ENCODE assay signal across 32 cellular contexts in genomic region chr1:11598461-11598860, GRCh38. TPM values are rescaled to one million over a fixed set of nuclear protein-coding genes. Genes with fewer than 3 reads are reported as not detected.
DNase-seq lines count a peak whose midpoint lies in the region; ATAC-seq and TF ChIP-seq lines count a peak whose summit lies in the region.
"Had no signal": no experiment of that assay in that cellular context is flagged by ENCODE, and none has a peak within 500 bp of the region (broad histone marks: within the 10 kb centered on the region; RNA-seq: fewer than 3 reads in every experiment).

No MANE protein-coding gene starts in this region.

- no peak for TF ChIP-seq RAD21 in IMR-90 (IDR thresholded peaks at IDR 0.05; ENCODE audit: low read length)

- no peak overlapping the region for H2BK15ac ChIP-seq in IMR-90 (ENCODE audit: low read depth, low read length)

- TF ChIP-seq CTCF in IMR-90 (conservative IDR thresholded peaks at IDR 0.05; ENCODE audit: low read depth, low read length) (no peak), osteoblast (IDR thresholded peaks at IDR 0.05; ENCODE audit: extremely low read depth, low read depth, low read length) (no peak)

- H3K9me3 Mint-ChIP-seq in activated CD4-positive, alpha-beta memory T cell treated with anti-CD3 and anti-CD28 coated beads, Interleukin-2, amount 10 ng/mL, durations not matched to agents 7 days and 5 days = no peaks in the 10 kb centered on the region
- H3K9me3 Mint-ChIP-seq: activated naive CD4-positive, alpha-beta T cell treated with anti-CD3 and anti-CD28 coated beads, Interleukin-2, amount 50 U/mL, for 72 hours; CD4-positive, CD25-positive, alpha-beta regulatory T cell; endodermal cell; memory B cell; nephron progenitor cell had no signal

- no peaks in the 10 kb centered on the region for H3K79me1 ChIP-seq in IMR-90 (ENCODE audit: low read depth in 1 of 2, low read length in 2 of 2)

- H3K4me2 ChIP-seq in IMR-90 (ENCODE audit: low read depth, low read length) = no peak overlapping the region
- H3K4me2 ChIP-seq in osteoblast (ENCODE audit: insufficient read depth, low read length) = no peak overlapping the region
- H3K4me2 ChIP-seq: smooth muscle cell had no signal

- H2BK5ac ChIP-seq in IMR-90 (ENCODE audit: low read depth, low read length, poor library complexity, severe bottlenecking) = no peak overlapping the region

- H4K20me1 ChIP-seq in IMR-90 (ENCODE audit: insufficient read depth, low read length) (no peaks in the 10 kb centered on the region), osteoblast (ENCODE audit: insufficient read depth, low read length) (no peaks in the 10 kb centered on the region)

- H3K79me2 ChIP-seq in osteoblast (ENCODE audit: insufficient read depth, low read length) = no peaks in the 10 kb centered on the region
- H3K79me2 ChIP-seq: parathyroid adenoma had no signal

- H3K4me1 ChIP-seq in IMR-90 (ENCODE audit: control insufficient read depth, insufficient read depth, low read length) (no peaks in the 10 kb centered on the region), osteoblast (ENCODE audit: insufficient read depth, low read length) (no peaks in the 10 kb centered on the region)
- H3K4me1 ChIP-seq: parathyroid adenoma, Peyer's patch, right atrium auricular region, testis had no signal

- H3K18ac ChIP-seq in IMR-90 (ENCODE audit: low read depth, low read length) = no peak overlapping the region

- H2BK20ac ChIP-seq in IMR-90 (ENCODE audit: low read depth, low read length) = no peak overlapping the region

- H3K4me3 ChIP-seq in IMR-90 (ENCODE audit: insufficient read depth, low read depth, low read length) = no peak overlapping the region
- no peak overlapping the region for H3K4me3 ChIP-seq in osteoblast (ENCODE audit: insufficient read depth, low read length)
- H3K4me3 ChIP-seq: esophagus muscularis mucosa, Peyer's patch, right atrium auricular region, smooth muscle cell, testis had no signal

- no peak overlapping the region for H4K5ac ChIP-seq in IMR-90 (ENCODE audit: low read depth, low read length)

- no peak overlapping the region for H2AK5ac ChIP-seq in IMR-90 (ENCODE audit: low read depth, low read length)

- peak; percentile 6 for DNase-seq in EL
- DNase-seq in IMR-90 = peak; percentile 10
- DNase-seq in dermis blood vessel endothelial cell = peak; percentile 38
- peak; percentile 91 for DNase-seq in osteoblast (ENCODE audit: insufficient read length, low spot score, missing footprints)
- DNase-seq in activated CD4-positive, alpha-beta memory T cell treated with anti-CD3 and anti-CD28 coated beads, Interleukin-2, amount 10 ng/mL, durations not matched to agents 7 days and 5 days = no peak
- no peak for DNase-seq in stimulated activated CD4-positive, alpha-beta T cell treated with anti-CD3 and anti-CD28 coated beads, Interleukin-2, amount 100 ng/mL, for 48 hours
- DNase-seq in RKO (ENCODE audit: low spot score) = no peak
- DNase-seq: activated CD4-positive, alpha-beta T cell treated with anti-CD3 and anti-CD28 coated beads for 4 hours; activated CD8-positive, alpha-beta memory T cell treated with anti-CD3 and anti-CD28 coated beads for 24 hours; AML-193; anterior cingulate cortex; caudate nucleus; CD4-positive, CD25-positive, alpha-beta regulatory T cell; DMS79 treated with DMSO at 0.1 percent for 48 hours; endodermal cell; hippocampal formation; NCI-H2107; NCI-H446; NCI-H774; nephron progenitor cell; Peyer's patch; stimulated activated naive CD8-positive, alpha-beta T cell treated with anti-CD3 and anti-CD28 coated beads, Interleukin-15, Interleukin-2, amounts not matched to agents 100 U/mL and 50 U/mL, for 24 hours; SW 1271; testis had no signal

- CTCF ChIA-PET in IMR-90 (lab: Yijun Ruan, JAX) = no interaction called here
- CTCF ChIA-PET in activated CD4-positive, alpha-beta memory T cell treated with anti-CD3 and anti-CD28 coated beads, Interleukin-2, amount 10 ng/mL, durations not matched to agents 7 days and 5 days (lab: Charles Lee) = no interaction called here

- no peaks in the 10 kb centered on the region for H3K4me1 Mint-ChIP-seq in activated CD4-positive, alpha-beta memory T cell treated with anti-CD3 and anti-CD28 coated beads, Interleukin-2, amount 10 ng/mL, durations not matched to agents 7 days and 5 days
- H3K4me1 Mint-ChIP-seq: memory B cell had no signal

- H3K36me3 Mint-ChIP-seq in activated CD4-positive, alpha-beta memory T cell treated with anti-CD3 and anti-CD28 coated beads, Interleukin-2, amount 10 ng/mL, durations not matched to agents 7 days and 5 days (ENCODE audit: low read depth) = no peaks in the 10 kb centered on the region
- H3K36me3 Mint-ChIP-seq: activated naive CD4-positive, alpha-beta T cell treated with anti-CD3 and anti-CD28 coated beads, Interleukin-2, amount 50 U/mL, for 72 hours; CD4-positive, CD25-positive, alpha-beta regulatory T cell; memory B cell had no signal

- in situ Hi-C loops in IMR-90 (cut with MboI; ENCODE audit: low sequenced_read_pairs) = no loop called here

- TF ChIP-seq POLR2A in IMR-90 (IDR thresholded peaks at IDR 0.05; ENCODE audit: low read depth, low read length) = no peak

- H3K4me3 Mint-ChIP-seq in activated CD4-positive, alpha-beta memory T cell treated with anti-CD3 and anti-CD28 coated beads, Interleukin-2, amount 10 ng/mL, durations not matched to agents 7 days and 5 days = no peak overlapping the region
- H3K4me3 Mint-ChIP-seq: CD4-positive, CD25-positive, alpha-beta regulatory T cell; endodermal cell; memory B cell; nephron progenitor cell had no signal

- H3K56ac ChIP-seq in IMR-90 (ENCODE audit: extremely low read depth, insufficient read depth, low read length) = no peak overlapping the region

- POLR2A ChIA-PET in IMR-90 (lab: Charles Lee; ENCODE audit: unreplicated experiment) = no interaction called here
- POLR2A ChIA-PET in activated CD4-positive, alpha-beta memory T cell treated with anti-CD3 and anti-CD28 coated beads, Interleukin-2, amount 10 ng/mL, durations not matched to agents 7 days and 5 days (lab: Charles Lee) = no interaction called here

- intact Hi-C loops in IMR-90 (cut with micrococcal nuclease) = no loop called here

- H3K9me1 ChIP-seq in IMR-90 (ENCODE audit: insufficient read depth, low read length) = no peaks in the 10 kb centered on the region

- no peak overlapping the region for H3K9ac ChIP-seq in IMR-90 (ENCODE audit: low read depth, low read length)
- H3K9ac ChIP-seq: parathyroid adenoma had no signal

- no peaks in the 10 kb centered on the region for H3K36me3 ChIP-seq in IMR-90 (ENCODE audit: control insufficient read depth, insufficient read depth, low read length)
- H3K36me3 ChIP-seq in osteoblast (ENCODE audit: insufficient read depth, low read length) = no peaks in the 10 kb centered on the region
- H3K36me3 ChIP-seq: esophagus muscularis mucosa, Peyer's patch, right atrium auricular region had no signal

- peaks cover 6% of the 10 kb centered on the region for H3K27me3 ChIP-seq in IMR-90 (ENCODE audit: control insufficient read depth, insufficient read depth, low read length)
- H3K27me3 ChIP-seq in osteoblast (ENCODE audit: insufficient read depth, low read length) = peaks cover 7% of the 10 kb centered on the region
- H3K27me3 ChIP-seq: Peyer's patch, right atrium auricular region, testis had no signal

- H3K4ac ChIP-seq in IMR-90 (ENCODE audit: low read depth, low read length) = no peak overlapping the region

- H3K27ac Mint-ChIP-seq in activated CD4-positive, alpha-beta memory T cell treated with anti-CD3 and anti-CD28 coated beads, Interleukin-2, amount 10 ng/mL, durations not matched to agents 7 days and 5 days = no peak overlapping the region
- H3K27ac Mint-ChIP-seq: activated naive CD4-positive, alpha-beta T cell treated with anti-CD3 and anti-CD28 coated beads, Interleukin-2, amount 50 U/mL, for 72 hours; CD4-positive, CD25-positive, alpha-beta regulatory T cell; endodermal cell; memory B cell; nephron progenitor cell had no signal

- dilution Hi-C loops in IMR-90 (cut with HindIII; ENCODE audit: low sequenced_read_pairs, unreplicated experiment) = no loop called here

- H2AFZ ChIP-seq in IMR-90 (replicated peaks; ENCODE audit: low read length, poor library complexity) (no peak overlapping the region), osteoblast (ENCODE audit: low read length) (no peak overlapping the region)
- H2AFZ ChIP-seq: parathyroid adenoma had no signal

- no TSS peak for BruUV-seq in IMR-90 (replicated peaks; lab: Mats Ljungman, UMichigan)

- H3K27ac ChIP-seq in IMR-90 (ENCODE audit: insufficient read depth, low read length) (no peak overlapping the region), osteoblast (ENCODE audit: low read depth, low read length) (no peak overlapping the region)
- H3K27ac ChIP-seq: esophagus muscularis mucosa, parathyroid adenoma, Peyer's patch, right atrium auricular region, testis, VCaP had no signal

- no peak overlapping the region for H3K14ac ChIP-seq in IMR-90 (replicated peaks; ENCODE audit: low read depth, low read length)

- no peak for ATAC-seq in IMR-90 (ENCODE audit: low read depth)
- ATAC-seq in HG02610 (IDR thresholded peaks at IDR 0.05; ENCODE audit: unreplicated experiment) = no peak
- ATAC-seq: activated naive CD4-positive, alpha-beta T cell treated with anti-CD3 and anti-CD28 coated beads, Interleukin-2, amount 50 U/mL, for 72 hours; stimulated activated naive CD8-positive, alpha-beta T cell treated with anti-CD3 and anti-CD28 coated beads, Interleukin-15, Interleukin-2, amounts not matched to agents 100 U/mL and 50 U/mL, for 24 hours had no signal

- H2BK120ac ChIP-seq in IMR-90 (ENCODE audit: low read depth, low read length) = no peak overlapping the region

- H3K23ac ChIP-seq in IMR-90 (ENCODE audit: low read depth, low read length) = no peak overlapping the region

- H3K27me3 Mint-ChIP-seq in activated CD4-positive, alpha-beta memory T cell treated with anti-CD3 and anti-CD28 coated beads, Interleukin-2, amount 10 ng/mL, durations not matched to agents 7 days and 5 days = peaks cover 14% of the 10 kb centered on the region

- H3K9me3 ChIP-seq in IMR-90 (ENCODE audit: control insufficient read depth, insufficient read depth, low read length) (no peaks in the 10 kb centered on the region), osteoblast (ENCODE audit: low read depth, low read length) (no peaks in the 10 kb centered on the region)
- H3K9me3 ChIP-seq: esophagus muscularis mucosa, Peyer's patch, right atrium auricular region, testis had no signal

- WGBS in IMR-90 (ENCODE audit: extremely low coverage in 2 of 2, insufficient read length in 1 of 2), 2 experiments = 40% methylated on average over 1 of the region's 5 CpGs; no CpG with 5 or more reads in 1 of the 2 experiments

- H4K8ac ChIP-seq in IMR-90 (ENCODE audit: low read depth in 2 of 2, low read length in 2 of 2) = no peak overlapping the region

- no peak overlapping the region for H4K91ac ChIP-seq in IMR-90 (ENCODE audit: insufficient read depth, low read depth, low read length)

- H2AK9ac ChIP-seq in IMR-90 (replicated peaks; ENCODE audit: low read depth, low read length, poor library complexity) = no peak overlapping the region

RNA-seq across cellular contexts. Expression of gene FBXO2, which starts 55.8 kb away (rescaled TPM):
- total RNA-seq in IMR-90 (2012; rRNA removed) = 0.36 and 0.56 TPM in 2 replicates
- 1.7 and 2.1 TPM in 2 replicates for polyA plus RNA-seq in IMR-90 (2012; rRNA removed)
- polyA plus RNA-seq in IMR-90 (2012; cell fraction: cytosol; rRNA removed) = 4.2 and 9.1 TPM in 2 replicates
- 6.0 and 6.5 TPM in 2 replicates for polyA plus RNA-seq in IMR-90 (2012; cell fraction: nucleus; rRNA removed; ENCODE audit: low replicate concordance)
- 1.7 and 1.9 TPM in 2 replicates for total RNA-seq in dermis blood vessel endothelial cell
- total RNA-seq in osteoblast = 0.29 and 0.36 TPM in 2 replicates
- total RNA-seq in activated CD4-positive, alpha-beta memory T cell treated with anti-CD3 and anti-CD28 coated beads, Interleukin-2, amount 10 ng/mL, durations not matched to agents 7 days and 5 days = 1 to 10 TPM; 1.4 to 1.8 TPM

RNA-seq across cellular contexts. Expression of gene FBXO44, which starts 56.2 kb away (rescaled TPM):
- total RNA-seq in IMR-90 (2012; rRNA removed) (7.8 and 9.3 TPM in 2 replicates), dermis blood vessel endothelial cell (7.3 and 15.8 TPM in 2 replicates), osteoblast (14.4 and 16.3 TPM in 2 replicates)
- polyA plus RNA-seq in IMR-90 (2012; rRNA removed) = 25.5 and 30.5 TPM in 2 replicates
- polyA plus RNA-seq in IMR-90 (2012; cell fraction: cytosol; rRNA removed) = 23.4 and 34.2 TPM in 2 replicates
- polyA plus RNA-seq in IMR-90 (2012; cell fraction: nucleus; rRNA removed; ENCODE audit: low replicate concordance) = 165 and 273 TPM in 2 replicates
- 10 to 100 TPM; 30.4 to 32.4 TPM for total RNA-seq in activated CD4-positive, alpha-beta memory T cell treated with anti-CD3 and anti-CD28 coated beads, Interleukin-2, amount 10 ng/mL, durations not matched to agents 7 days and 5 days

Comparison
In these comparisons a context has a peak if more than half of its experiments do, and no peak if none do; other contexts are left out.
1. DNase-seq: peak in EL (single experiment), IMR-90 (single experiment), dermis blood vessel endothelial cell (single experiment) and osteoblast (single experiment); none in activated CD4-positive, alpha-beta memory T cell treated with anti-CD3 and anti-CD28 coated beads, Interleukin-2, amount 10 ng/mL, durations not matched to agents 7 days and 5 days (single experiment), stimulated activated CD4-positive, alpha-beta T cell treated with anti-CD3 and anti-CD28 coated beads, Interleukin-2, amount 100 ng/mL, for 48 hours (0 of 2) and RKO (single experiment).